2 cellular contexts compared by ENCODE assay signal in genomic region chr2:45938649-45939511, GRCh38.
TF ChIP-seq lines count a peak whose summit lies in the region.

No MANE protein-coding gene starts in this region.

TF ChIP-seq in GM23338, 12 proteins besides CTCF, POLR2A, EP300 and RAD21:
- TF ChIP-seq REST (IDR thresholded peaks at IDR 0.05; ENCODE audit: unreplicated experiment) (no peak), EZH2 (IDR thresholded peaks at IDR 0.05; ENCODE audit: low read depth, unreplicated experiment) (no peak), ZNF462 (CRISPR knock-in tag; IDR thresholded peaks at IDR 0.05) (no peak), EZH2phosphoT487 (IDR thresholded peaks at IDR 0.05; ENCODE audit: unreplicated experiment) (no peak), ZNF114 (CRISPR knock-in tag; IDR thresholded peaks at IDR 0.05) (no peak), ETS1 (IDR thresholded peaks at IDR 0.05) (no peak), CREB1 (CRISPR knock-in tag; IDR thresholded peaks at IDR 0.05; ENCODE audit: low read depth) (no peak), JUNB (IDR thresholded peaks at IDR 0.05; ENCODE audit: unreplicated experiment) (no peak), NANOG (IDR thresholded peaks at IDR 0.05; ENCODE audit: borderline replicate concordance) (no peak), STAT1 (IDR thresholded peaks at IDR 0.05; ENCODE audit: unreplicated experiment) (no peak)

TF ChIP-seq in SK-N-SH, 30 proteins besides CTCF, POLR2A, EP300 and RAD21 (continued from another document):
- TF ChIP-seq MAX (IDR thresholded peaks at IDR 0.05; ENCODE audit: low read depth) (peak; percentile 89), FOSL2 (IDR thresholded peaks at IDR 0.05; ENCODE audit: borderline replicate concordance, low read depth) (peak; percentile 95), IRF3 (IDR thresholded peaks at IDR 0.05; ENCODE audit: low read depth, low read length) (no peak), YY1 (IDR thresholded peaks at IDR 0.05; ENCODE audit: low read depth) (no peak), EZH2phosphoT487 (IDR thresholded peaks at IDR 0.05; ENCODE audit: borderline replicate concordance, low read depth) (no peak), CHD2 (IDR thresholded peaks at IDR 0.05; ENCODE audit: low read length, partially characterized antibody) (no peak), NRF1 (IDR thresholded peaks at IDR 0.05; ENCODE audit: low read depth, low read length) (no peak), FOXJ3 (CRISPR knock-in tag; IDR thresholded peaks at IDR 0.05) (no peak), JUND (IDR thresholded peaks at IDR 0.05) (peak; percentile 97), REST (IDR thresholded peaks at IDR 0.05; ENCODE audit: low read depth, low read length) (peak; percentile 62), TAF1 (IDR thresholded peaks at IDR 0.05; ENCODE audit: borderline replicate concordance, low read depth, low read length) (0 out of 2 replicates have a peak, but pooled peaks have one; percentile 34), TEAD4 (IDR thresholded peaks at IDR 0.05; ENCODE audit: borderline replicate concordance, insufficient read depth) (peak; percentile 94), POLR2AphosphoS5 (IDR thresholded peaks at IDR 0.05; ENCODE audit: low read depth, low read length) (peak; percentile 37; the same call in 1 of the 2 replicates), SMC3 (IDR thresholded peaks at IDR 0.05; ENCODE audit: low read depth, low read length) (no peak), RCOR1 (IDR thresholded peaks at IDR 0.05; ENCODE audit: low read length) (no peak)
- TF ChIP-seq, protein P1, sequence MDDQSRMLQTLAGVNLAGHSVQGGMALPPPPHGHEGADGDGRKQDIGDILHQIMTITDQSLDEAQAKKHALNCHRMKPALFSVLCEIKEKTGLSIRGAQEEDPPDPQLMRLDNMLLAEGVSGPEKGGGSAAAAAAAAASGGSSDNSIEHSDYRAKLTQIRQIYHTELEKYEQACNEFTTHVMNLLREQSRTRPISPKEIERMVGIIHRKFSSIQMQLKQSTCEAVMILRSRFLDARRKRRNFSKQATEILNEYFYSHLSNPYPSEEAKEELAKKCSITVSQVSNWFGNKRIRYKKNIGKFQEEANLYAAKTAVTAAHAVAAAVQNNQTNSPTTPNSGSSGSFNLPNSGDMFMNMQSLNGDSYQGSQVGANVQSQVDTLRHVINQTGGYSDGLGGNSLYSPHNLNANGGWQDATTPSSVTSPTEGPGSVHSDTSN (IDR thresholded peaks at IDR 0.05) = peak; percentile 85
- TF ChIP-seq, protein P2, sequence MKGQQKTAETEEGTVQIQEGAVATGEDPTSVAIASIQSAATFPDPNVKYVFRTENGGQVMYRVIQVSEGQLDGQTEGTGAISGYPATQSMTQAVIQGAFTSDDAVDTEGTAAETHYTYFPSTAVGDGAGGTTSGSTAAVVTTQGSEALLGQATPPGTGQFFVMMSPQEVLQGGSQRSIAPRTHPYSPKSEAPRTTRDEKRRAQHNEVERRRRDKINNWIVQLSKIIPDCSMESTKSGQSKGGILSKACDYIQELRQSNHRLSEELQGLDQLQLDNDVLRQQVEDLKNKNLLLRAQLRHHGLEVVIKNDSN (IDR thresholded peaks at IDR 0.05; ENCODE audit: borderline replicate concordance, low read depth) = peak; percentile 17; the same call in 1 of the 2 replicates
TF ChIP-seq in SK-N-SH: peak in this region for 15.
